In the genomic region with DNA sequence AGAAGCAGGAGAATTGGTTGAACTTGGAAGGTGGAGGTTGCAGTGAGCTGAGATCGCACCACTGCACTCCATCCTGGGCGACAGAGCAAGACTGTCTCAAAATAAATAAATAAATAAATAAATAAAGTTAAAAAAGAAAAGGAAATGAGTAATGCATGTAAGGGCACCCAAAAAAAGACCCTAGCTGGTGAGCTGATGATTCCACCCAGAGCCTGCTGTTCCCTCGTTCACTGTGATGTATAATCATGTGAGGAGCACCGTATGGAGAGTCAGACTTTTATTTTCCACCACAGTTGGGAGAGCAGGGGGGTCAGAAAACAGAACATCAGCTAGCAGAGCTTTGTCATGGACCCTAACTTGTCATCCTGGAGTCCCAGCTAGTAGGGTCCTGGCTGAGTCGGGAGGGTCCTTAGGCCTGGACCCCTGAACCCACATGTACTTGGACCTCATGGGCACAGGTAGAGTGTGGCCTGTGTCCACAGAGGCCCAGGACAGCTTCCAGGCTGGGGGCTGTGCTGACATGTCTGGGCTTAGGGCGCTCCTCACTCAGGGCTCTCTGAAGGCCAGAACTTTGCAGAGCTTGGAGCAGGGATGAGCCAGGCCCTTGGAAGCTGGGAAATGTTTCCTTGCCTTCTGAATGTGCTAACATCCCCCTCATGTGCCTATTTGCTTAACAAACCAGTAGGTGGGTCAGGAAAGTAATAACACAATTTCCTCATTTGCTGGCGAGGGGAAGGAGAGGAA, we compare ENCODE assay signal across 12 cellular contexts. TPM values are rescaled to one million over a fixed set of nuclear protein-coding genes. Genes with fewer than 3 reads are reported as not detected.
DNase-seq lines count a peak whose midpoint lies in the region; ATAC-seq and TF ChIP-seq lines count a peak whose summit lies in the region.
"Had no signal": no experiment of that assay in that cellular context is flagged by ENCODE, and none has a peak within 500 bp of the region (broad histone marks: within the 10 kb centered on the region; RNA-seq: fewer than 3 reads in every experiment).

No MANE protein-coding gene starts in this region.

- peaks cover 23% of the 10 kb centered on the region for H3K79me1 ChIP-seq in mesendoderm (ENCODE audit: low read length)

- H3K4me1 ChIP-seq in ACC112 (ENCODE audit: control insufficient read depth, insufficient read depth, low read length, unreplicated experiment) (peaks cover 10% of the 10 kb centered on the region), mesendoderm (ENCODE audit: control insufficient read depth, low read depth, low read length) (no peaks in the 10 kb centered on the region)

- H3K4me3 ChIP-seq in ACC112 (ENCODE audit: low read depth, low read length), result no peak overlapping the region
- H3K4me3 ChIP-seq in mesendoderm (ENCODE audit: low read length), result no peak overlapping the region
- H3K4me3 ChIP-seq: adrenal gland had no signal

- H4K5ac ChIP-seq in mesendoderm (ENCODE audit: low read length), result no peak overlapping the region

- H3K27ac Mint-ChIP-seq in HFFc6, result peak overlapping the region; percentile 52

- no peak overlapping the region for H3K18ac ChIP-seq in mesendoderm (ENCODE audit: low read length)

- H3K56ac ChIP-seq in mesendoderm (ENCODE audit: low read length), result peak overlapping the region; percentile 25

- H2BK120ac ChIP-seq in mesendoderm (ENCODE audit: low read depth, low read length), result no peak overlapping the region

- peaks cover 19% of the 10 kb centered on the region for H3K36me3 ChIP-seq in ACC112 (ENCODE audit: insufficient read depth, low read length)
- peaks cover 2% of the 10 kb centered on the region for H3K36me3 ChIP-seq in mesendoderm (ENCODE audit: control insufficient read depth, insufficient read depth, low read length)

- H3K9ac ChIP-seq in mesendoderm (ENCODE audit: low read length), result no peak overlapping the region

- H3K36me3 Mint-ChIP-seq in HFFc6 (ENCODE audit: low read depth), result peaks cover 44% of the 10 kb centered on the region

- H3K23ac ChIP-seq in mesendoderm (ENCODE audit: low read length), result no peak overlapping the region

- H2AK5ac ChIP-seq in mesendoderm (ENCODE audit: low read length), result no peak overlapping the region

- no peak overlapping the region for H3K4ac ChIP-seq in mesendoderm (ENCODE audit: low read depth, low read length)

- peaks cover 73% of the 10 kb centered on the region for H3K79me2 ChIP-seq in ACC112 (ENCODE audit: control insufficient read depth, insufficient read depth, low read length, unreplicated experiment)
- H3K79me2 ChIP-seq in mesendoderm (ENCODE audit: control insufficient read depth, insufficient read depth, low read length), result peaks cover 16% of the 10 kb centered on the region

- H3K4me3 Mint-ChIP-seq in HFFc6, result no peak overlapping the region

- H3K4me1 Mint-ChIP-seq in HFFc6 (ENCODE audit: low read depth), result peaks cover 37% of the 10 kb centered on the region

- no peaks in the 10 kb centered on the region for H3K9me3 Mint-ChIP-seq in HFFc6

- no peak overlapping the region for H2BK15ac ChIP-seq in mesendoderm (replicated peaks; ENCODE audit: low read depth)

- peak overlapping the region; percentile 24; the same call in 1 of the 2 replicates for H3K27ac ChIP-seq in ACC112 (ENCODE audit: low read depth, low read length)
- H3K27ac ChIP-seq in mesendoderm (ENCODE audit: low read depth, low read length), result no peak overlapping the region
- H3K27ac ChIP-seq: C4-2B had no signal

- DNase-seq in HFFc6, result no peak
- DNase-seq in cerebellar cortex (ENCODE audit: low spot score), result peak; percentile 21
- DNase-seq in mesendoderm, result no peak
- no peak for DNase-seq in NCI-H345 treated with DMSO at 0.1 percent for 48 hours (lab: John Stamatoyannopoulos, UW; ENCODE audit: unreplicated experiment)
- no peak for DNase-seq in SHP77 treated with DMSO at 0.1 percent for 48 hours (lab: John Stamatoyannopoulos, UW)
- DNase-seq: adrenal gland; NCI-H1436 treated with DMSO at 0.1 percent for 48 hours; stimulated activated CD4-positive, alpha-beta T cell treated with anti-CD3 and anti-CD28 coated beads, Interleukin-4, amount 100 ng/mL, for 4 hours had no signal

- no peak overlapping the region for H2AFZ ChIP-seq in ACC112 (ENCODE audit: low read length, unreplicated experiment)

- H3K27me3 ChIP-seq in ACC112 (ENCODE audit: insufficient read depth, low read length), result no peaks in the 10 kb centered on the region
- no peaks in the 10 kb centered on the region for H3K27me3 ChIP-seq in mesendoderm (ENCODE audit: insufficient read depth, low read length, poor library complexity)
- H3K27me3 ChIP-seq: adrenal gland had no signal

- H2BK5ac ChIP-seq in mesendoderm (ENCODE audit: low read length), result no peak overlapping the region

- H4K8ac ChIP-seq in mesendoderm (ENCODE audit: low read depth, low read length), result no peak overlapping the region

- no CpG with 5 or more reads among the region's 7 CpGs for WGBS in mesendoderm (ENCODE audit: extremely low coverage, insufficient coverage, low lambda C conversion rate)

- peaks cover 4% of the 10 kb centered on the region for H3K27me3 Mint-ChIP-seq in HFFc6 (ENCODE audit: insufficient read depth)

- ATAC-seq in GM21390 (IDR thresholded peaks at IDR 0.05; ENCODE audit: unreplicated experiment), result no peak
- no peak for ATAC-seq in SK-N-SH treated with all-trans-retinoic acid at 6 μM for 48 hours

- H3K4me2 ChIP-seq in mesendoderm (ENCODE audit: low read length), result no peak overlapping the region

- no peak for TF ChIP-seq CTCF in HFFc6 (IDR thresholded peaks at IDR 0.05)

TF ChIP-seq in SK-N-SH treated with all-trans-retinoic acid at 6 μM for 48 hours, 23 proteins besides CTCF, POLR2A, EP300 and RAD21:
- TF ChIP-seq PPARA (CRISPR knock-in tag; IDR thresholded peaks at IDR 0.05; ENCODE audit: borderline replicate concordance) (no peak), ARNTL (CRISPR knock-in tag; IDR thresholded peaks at IDR 0.05; ENCODE audit: borderline replicate concordance, low read depth) (no peak), OSR1 (CRISPR knock-in tag; IDR thresholded peaks at IDR 0.05) (no peak), ZNF8 (CRISPR knock-in tag; IDR thresholded peaks at IDR 0.05) (no peak), ZFP30 (CRISPR knock-in tag; IDR thresholded peaks at IDR 0.05) (no peak), ZC3H10 (CRISPR knock-in tag; IDR thresholded peaks at IDR 0.05) (no peak)

RNA-seq across cellular contexts. Expression of a gene that starts 36.7 kb away (rescaled TPM):
- 100 to 1,000 TPM; 428 to 517 (median 484) TPM for total RNA-seq in HFFc6 (2021; fragmentation: NEBNext Ultra II Directional; extraction: Animal tissue kit (Norgen Biotek cat#: 25700))
- 160 TPM for polyA plus RNA-seq in mesendoderm (2013, experiment 1 of 2)
- 164 TPM for polyA plus RNA-seq in mesendoderm (2013, experiment 2 of 2)

RNA-seq across cellular contexts. Expression of a gene that starts 53.1 kb away (rescaled TPM):
- 1,000 to 10,000 TPM; 1,099 to 1,402 (median 1,310) TPM for total RNA-seq in HFFc6 (2021; fragmentation: NEBNext Ultra II Directional; extraction: Animal tissue kit (Norgen Biotek cat#: 25700))
- 4,252 TPM for polyA plus RNA-seq in mesendoderm (2013, experiment 1 of 2)
- polyA plus RNA-seq in mesendoderm (2013, experiment 2 of 2), result 4,329 TPM
